10 cellular contexts compared by ENCODE assay signal in the genomic region with DNA sequence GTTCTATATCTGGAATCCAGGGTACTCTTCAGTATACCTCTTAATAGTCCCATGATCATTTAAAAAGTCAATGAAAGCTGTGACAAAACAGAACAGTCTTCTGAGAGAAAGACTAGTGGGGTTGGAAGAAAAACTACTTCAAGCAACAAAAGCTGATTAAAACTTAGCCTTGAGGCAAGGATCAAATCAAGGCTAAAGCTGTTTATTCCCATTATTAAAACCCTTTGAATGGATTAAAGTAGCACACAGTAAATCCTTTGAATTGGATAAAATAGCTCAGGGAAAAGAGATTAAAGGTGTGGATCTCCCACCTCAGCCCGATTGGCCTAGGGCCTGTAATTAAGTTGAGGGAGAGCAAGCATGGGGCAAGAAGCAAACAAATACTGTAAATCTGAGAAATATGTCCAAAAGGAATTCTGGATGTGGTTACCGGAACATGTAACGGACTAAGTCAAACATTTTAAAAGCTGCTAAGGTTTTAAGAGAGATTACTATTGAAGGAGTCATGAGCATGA.
DNase-seq lines count a peak whose midpoint lies in the region; ATAC-seq and TF ChIP-seq lines count a peak whose summit lies in the region.
"Had no signal": no experiment of that assay in that cellular context is flagged by ENCODE, and none has a peak within 500 bp of the region (broad histone marks: within the 10 kb centered on the region; RNA-seq: fewer than 3 reads in every experiment).

No MANE protein-coding gene starts in this region.

- no peak overlapping the region for H3K9ac ChIP-seq in Loucy (ENCODE audit: low read depth, low read length, poor library complexity, severe bottlenecking)

- no peak overlapping the region for H3K4me2 ChIP-seq in Loucy (ENCODE audit: low read depth, low read length, poor library complexity, severe bottlenecking)
- H3K4me2 ChIP-seq: GM23338 had no signal

- ATAC-seq in HG03571 (IDR thresholded peaks at IDR 0.05; ENCODE audit: unreplicated experiment) (no peak), HG03045 (IDR thresholded peaks at IDR 0.05; ENCODE audit: unreplicated experiment) (no peak)

- no peaks in the 10 kb centered on the region for H4K20me1 ChIP-seq in Loucy (ENCODE audit: insufficient read depth, low read length, poor library complexity, severe bottlenecking)

- DNase-seq in WERI-Rb-1: peak; percentile 64
- peak; percentile 94 for DNase-seq in retinal pigment epithelial cell (ENCODE audit: low read depth)
- no peak for DNase-seq in NCI-H2029 treated with DMSO at 0.1 percent for 48 hours (lab: John Stamatoyannopoulos, UW)
- DNase-seq in cerebellar nuclear complex (lab: John Stamatoyannopoulos, UW): no peak
- DNase-seq: CD4-positive, alpha-beta T cell; DMS79 treated with DMSO at 0.1 percent for 48 hours had no signal

- H3K9me2 ChIP-seq in Loucy (replicated peaks; ENCODE audit: low read depth, low read length): no peaks in the 10 kb centered on the region

- H3K4me1 ChIP-seq in Loucy (ENCODE audit: insufficient read depth, low read length, poor library complexity, severe bottlenecking): no peaks in the 10 kb centered on the region

- no peaks in the 10 kb centered on the region for H3F3A ChIP-seq in Loucy (ENCODE audit: low read depth)

- TF ChIP-seq CTCF in Loucy (conservative IDR thresholded peaks at IDR 0.05; ENCODE audit: low read length) (no peak), WERI-Rb-1 (IDR thresholded peaks at IDR 0.05; ENCODE audit: low read depth, low read length) (no peak), retinal pigment epithelial cell (conservative IDR thresholded peaks at IDR 0.05; ENCODE audit: low read depth, low read length) (no peak)

- H3K79me2 ChIP-seq in Loucy (ENCODE audit: insufficient read depth, low read length): no peaks in the 10 kb centered on the region

- H3K36me3 ChIP-seq in Loucy (ENCODE audit: insufficient read depth, low read length): no peaks in the 10 kb centered on the region
- no peaks in the 10 kb centered on the region for H3K36me3 ChIP-seq in WERI-Rb-1

- H3K9me3 ChIP-seq in Loucy (ENCODE audit: insufficient read depth, low read depth, low read length) (no peaks in the 10 kb centered on the region), WERI-Rb-1 (ENCODE audit: severe bottlenecking) (no peaks in the 10 kb centered on the region)

- H3K27ac ChIP-seq in WERI-Rb-1: no peak overlapping the region

- H3K27me3 ChIP-seq in Loucy (ENCODE audit: insufficient read depth, low read length, poor library complexity, severe bottlenecking): no peaks in the 10 kb centered on the region
- H3K27me3 ChIP-seq in WERI-Rb-1 (ENCODE audit: insufficient read depth, low read depth, severe bottlenecking): peaks cover 2% of the 10 kb centered on the region

- H2AFZ ChIP-seq in Loucy (ENCODE audit: low read length): peak overlapping the region; percentile 57
- H2AFZ ChIP-seq: GM23338 had no signal

- no peak overlapping the region for H3K4me3 ChIP-seq in Loucy (ENCODE audit: low read length, poor library complexity, severe bottlenecking)
- peak overlapping the region; percentile 26; the same call in 1 of the 2 replicates for H3K4me3 ChIP-seq in WERI-Rb-1 (ENCODE audit: low read depth, low read length)
- H3K4me3 ChIP-seq in retinal pigment epithelial cell (ENCODE audit: low read length): no peak overlapping the region
- H3K4me3 ChIP-seq: GM23338 had no signal

Comparison
In these comparisons a context has a peak if more than half of its experiments do, and no peak if none do; other contexts are left out.
1. DNase-seq: peak in WERI-Rb-1 (single experiment) and retinal pigment epithelial cell (single experiment); none in NCI-H2029 treated with DMSO at 0.1 percent for 48 hours (single experiment) and cerebellar nuclear complex (0 of 2).